ENCODE assay signal across 2 cellular contexts in the genomic region with DNA sequence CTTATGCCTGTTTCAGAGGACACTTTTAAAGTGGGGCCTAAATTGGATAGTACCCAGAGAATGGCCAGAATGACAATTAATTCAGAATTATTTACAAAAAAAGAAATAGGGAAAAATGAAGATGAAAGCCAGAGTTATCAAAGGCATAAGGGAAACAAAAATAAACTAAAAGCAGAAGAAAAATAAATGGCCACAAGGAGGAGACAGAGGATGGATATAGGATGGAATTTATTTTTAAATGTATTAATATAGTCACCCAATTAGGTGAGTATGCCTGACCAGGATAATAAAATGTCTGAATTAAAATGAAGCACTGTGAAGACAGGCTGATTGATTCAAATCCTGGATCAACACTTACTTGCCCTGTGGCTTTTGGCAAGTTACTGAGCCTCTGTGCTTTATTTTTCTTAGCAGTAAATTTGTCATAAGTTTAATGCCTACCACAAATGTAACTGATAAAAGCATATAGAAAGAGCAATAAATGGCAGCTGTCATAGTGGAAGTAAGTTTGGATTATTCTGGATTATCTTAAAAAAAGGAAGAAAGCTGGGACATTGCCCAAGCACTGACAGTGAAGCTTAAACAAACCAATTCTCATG.
TF ChIP-seq lines count a peak whose summit lies in the region.

No MANE protein-coding gene starts in this region.

TF ChIP-seq in Ishikawa, 13 proteins besides CTCF, POLR2A, EP300 and RAD21:
- TF ChIP-seq TCF12 (IDR thresholded peaks at IDR 0.05; ENCODE audit: low read depth) (no peak), CEBPB (IDR thresholded peaks at IDR 0.05) (no peak), USF1 (IDR thresholded peaks at IDR 0.05) (no peak), TEAD4 (IDR thresholded peaks at IDR 0.05) (no peak), ZBTB7A (IDR thresholded peaks at IDR 0.05; ENCODE audit: low read depth) (no peak), MAX (IDR thresholded peaks at IDR 0.05) (no peak), TAF1 (IDR thresholded peaks at IDR 0.05; ENCODE audit: low read depth) (no peak), FOXM1 (IDR thresholded peaks at IDR 0.05; ENCODE audit: borderline replicate concordance, low read depth) (no peak), NFIC (IDR thresholded peaks at IDR 0.05) (no peak), EGR1 (IDR thresholded peaks at IDR 0.05) (no peak), CREB1 (IDR thresholded peaks at IDR 0.05; ENCODE audit: low read depth) (no peak), YY1 (IDR thresholded peaks at IDR 0.05; ENCODE audit: low read depth) (no peak)
- TF ChIP-seq, protein P1, sequence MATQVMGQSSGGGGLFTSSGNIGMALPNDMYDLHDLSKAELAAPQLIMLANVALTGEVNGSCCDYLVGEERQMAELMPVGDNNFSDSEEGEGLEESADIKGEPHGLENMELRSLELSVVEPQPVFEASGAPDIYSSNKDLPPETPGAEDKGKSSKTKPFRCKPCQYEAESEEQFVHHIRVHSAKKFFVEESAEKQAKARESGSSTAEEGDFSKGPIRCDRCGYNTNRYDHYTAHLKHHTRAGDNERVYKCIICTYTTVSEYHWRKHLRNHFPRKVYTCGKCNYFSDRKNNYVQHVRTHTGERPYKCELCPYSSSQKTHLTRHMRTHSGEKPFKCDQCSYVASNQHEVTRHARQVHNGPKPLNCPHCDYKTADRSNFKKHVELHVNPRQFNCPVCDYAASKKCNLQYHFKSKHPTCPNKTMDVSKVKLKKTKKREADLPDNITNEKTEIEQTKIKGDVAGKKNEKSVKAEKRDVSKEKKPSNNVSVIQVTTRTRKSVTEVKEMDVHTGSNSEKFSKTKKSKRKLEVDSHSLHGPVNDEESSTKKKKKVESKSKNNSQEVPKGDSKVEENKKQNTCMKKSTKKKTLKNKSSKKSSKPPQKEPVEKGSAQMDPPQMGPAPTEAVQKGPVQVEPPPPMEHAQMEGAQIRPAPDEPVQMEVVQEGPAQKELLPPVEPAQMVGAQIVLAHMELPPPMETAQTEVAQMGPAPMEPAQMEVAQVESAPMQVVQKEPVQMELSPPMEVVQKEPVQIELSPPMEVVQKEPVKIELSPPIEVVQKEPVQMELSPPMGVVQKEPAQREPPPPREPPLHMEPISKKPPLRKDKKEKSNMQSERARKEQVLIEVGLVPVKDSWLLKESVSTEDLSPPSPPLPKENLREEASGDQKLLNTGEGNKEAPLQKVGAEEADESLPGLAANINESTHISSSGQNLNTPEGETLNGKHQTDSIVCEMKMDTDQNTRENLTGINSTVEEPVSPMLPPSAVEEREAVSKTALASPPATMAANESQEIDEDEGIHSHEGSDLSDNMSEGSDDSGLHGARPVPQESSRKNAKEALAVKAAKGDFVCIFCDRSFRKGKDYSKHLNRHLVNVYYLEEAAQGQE (IDR thresholded peaks at IDR 0.05; ENCODE audit: low read depth): no peak
TF ChIP-seq in Ishikawa: peak in this region for 0.

TF ChIP-seq in K562, 482 proteins besides CTCF, POLR2A, EP300 and RAD21:
- no peak for TF ChIP-seq ZNF133 (CRISPR knock-in tag; IDR thresholded peaks at IDR 0.05)
